ENCODE assay signal across 24 cellular contexts in the genomic region with DNA sequence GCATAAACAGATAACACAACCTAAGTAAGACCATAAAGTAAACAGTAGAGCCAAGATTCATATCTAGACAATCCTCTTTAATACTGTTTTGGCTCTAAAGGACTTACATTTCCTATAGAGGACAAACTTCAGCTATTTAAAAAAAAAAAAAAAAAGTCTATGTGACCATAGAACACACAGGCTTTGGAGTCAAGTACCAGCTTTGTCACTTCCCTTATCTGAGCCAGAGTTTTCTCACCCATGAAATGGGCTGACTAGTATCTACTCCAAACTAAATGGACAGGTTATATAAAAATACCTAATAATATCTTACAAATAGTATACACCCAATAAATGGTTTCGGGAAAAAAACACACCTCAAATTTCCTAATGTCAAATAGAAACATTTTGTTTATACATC.
"Had no signal": no experiment of that assay in that cellular context is flagged by ENCODE, and none has a peak within 500 bp of the region (broad histone marks: within the 10 kb centered on the region; RNA-seq: fewer than 3 reads in every experiment).

No MANE protein-coding gene starts in this region.

- H3K27ac ChIP-seq: epithelial cell of prostate, esophagus squamous epithelium, gastroesophageal sphincter, hepatocyte, ovary, right atrium auricular region, sigmoid colon, skin epidermis, testis, tibial nerve, upper lobe of right lung, vagina had no signal

- ATAC-seq: effector memory CD8-positive, alpha-beta T cell; gastroesophageal sphincter; left cardiac atrium; left ventricle myocardium superior; naive thymus-derived CD8-positive, alpha-beta T cell; stimulated activated effector memory CD8-positive, alpha-beta T cell treated with anti-CD3 and anti-CD28 coated beads, Interleukin-12 subunit alpha, Interleukin-12 subunit beta, amount 100 ng/mL, for 72 hours; stimulated activated naive CD8-positive, alpha-beta T cell treated with anti-CD3 and anti-CD28 coated beads, Interleukin-15, amount 100 ng/mL, for 72 hours; upper lobe of right lung had no signal

- H3K4me1 Mint-ChIP-seq: neural crest cell; stimulated activated effector memory CD8-positive, alpha-beta T cell treated with anti-CD3 and anti-CD28 coated beads, Interleukin-12 subunit alpha, Interleukin-12 subunit beta, amount 100 ng/mL, for 72 hours had no signal

- H3K27me3 Mint-ChIP-seq: dendritic cell treated with granulocyte-macrophage colony-stimulating factor and Interleukin-4, amounts not matched to agents 40 ng/mL and 50 ng/mL, for 4 days; effector memory CD8-positive, alpha-beta T cell; naive thymus-derived CD8-positive, alpha-beta T cell; stimulated activated naive CD8-positive, alpha-beta T cell treated with anti-CD3 and anti-CD28 coated beads, Interleukin-15, amount 100 ng/mL, for 72 hours had no signal

- H3K9me3 Mint-ChIP-seq: dendritic cell treated with granulocyte-macrophage colony-stimulating factor and Interleukin-4, amounts not matched to agents 40 ng/mL and 50 ng/mL, for 4 days; effector memory CD8-positive, alpha-beta T cell; naive thymus-derived CD8-positive, alpha-beta T cell; stimulated activated effector memory CD8-positive, alpha-beta T cell treated with anti-CD3 and anti-CD28 coated beads, Interleukin-12 subunit alpha, Interleukin-12 subunit beta, amount 100 ng/mL, for 72 hours; stimulated activated naive CD8-positive, alpha-beta T cell treated with anti-CD3 and anti-CD28 coated beads, Interleukin-15, amount 100 ng/mL, for 72 hours had no signal

- H2AFZ ChIP-seq: hepatocyte had no signal

- H3K4me3 ChIP-seq: esophagus squamous epithelium, gastroesophageal sphincter, hepatocyte, ovary, right atrium auricular region, sigmoid colon, skin epidermis, testis, tibial nerve, upper lobe of right lung, vagina had no signal

- H3K4me1 ChIP-seq: esophagus squamous epithelium, gastroesophageal sphincter, right atrium auricular region, sigmoid colon, testis, tibial nerve, upper lobe of right lung, vagina had no signal

- DNase-seq: effector memory CD8-positive, alpha-beta T cell; esophagus squamous epithelium; foreskin fibroblast; kidney; left cardiac atrium; left ventricle myocardium superior; naive thymus-derived CD8-positive, alpha-beta T cell; ovary; sigmoid colon; stimulated activated CD4-positive, alpha-beta T cell treated with anti-CD3 and anti-CD28 coated beads, Interleukin-2, amount 100 ng/mL, for 48 hours; stimulated activated CD8-positive, alpha-beta memory T cell treated with anti-CD3 and anti-CD28 coated beads, Interleukin-4, amount 100 ng/mL, for 48 hours; stimulated activated naive CD8-positive, alpha-beta T cell treated with anti-CD3 and anti-CD28 coated beads, Interleukin-15, amount 100 ng/mL, for 72 hours; testis; upper lobe of right lung had no signal

- H3K4me3 Mint-ChIP-seq: dendritic cell treated with granulocyte-macrophage colony-stimulating factor and Interleukin-4, amounts not matched to agents 40 ng/mL and 50 ng/mL, for 4 days; effector memory CD8-positive, alpha-beta T cell; naive thymus-derived CD8-positive, alpha-beta T cell; neural crest cell; stimulated activated effector memory CD8-positive, alpha-beta T cell treated with anti-CD3 and anti-CD28 coated beads, Interleukin-12 subunit alpha, Interleukin-12 subunit beta, amount 100 ng/mL, for 72 hours; stimulated activated naive CD8-positive, alpha-beta T cell treated with anti-CD3 and anti-CD28 coated beads, Interleukin-15, amount 100 ng/mL, for 72 hours had no signal

- H3K9me3 ChIP-seq: esophagus squamous epithelium, gastroesophageal sphincter, ovary, right atrium auricular region, sigmoid colon, testis, upper lobe of right lung, vagina had no signal

- H3K4me2 ChIP-seq: hepatocyte had no signal

- H3K27me3 ChIP-seq: esophagus squamous epithelium, gastroesophageal sphincter, hepatocyte, ovary, right atrium auricular region, sigmoid colon, testis, tibial nerve, upper lobe of right lung, vagina had no signal

- H3K36me3 ChIP-seq: gastroesophageal sphincter, ovary, right atrium auricular region, sigmoid colon, tibial nerve, upper lobe of right lung, vagina had no signal

- H3K27ac Mint-ChIP-seq: dendritic cell treated with granulocyte-macrophage colony-stimulating factor and Interleukin-4, amounts not matched to agents 40 ng/mL and 50 ng/mL, for 4 days; effector memory CD8-positive, alpha-beta T cell; naive thymus-derived CD8-positive, alpha-beta T cell; stimulated activated effector memory CD8-positive, alpha-beta T cell treated with anti-CD3 and anti-CD28 coated beads, Interleukin-12 subunit alpha, Interleukin-12 subunit beta, amount 100 ng/mL, for 72 hours; stimulated activated naive CD8-positive, alpha-beta T cell treated with anti-CD3 and anti-CD28 coated beads, Interleukin-15, amount 100 ng/mL, for 72 hours had no signal
